1 cellular context compared by ENCODE assay signal in the genomic region with DNA sequence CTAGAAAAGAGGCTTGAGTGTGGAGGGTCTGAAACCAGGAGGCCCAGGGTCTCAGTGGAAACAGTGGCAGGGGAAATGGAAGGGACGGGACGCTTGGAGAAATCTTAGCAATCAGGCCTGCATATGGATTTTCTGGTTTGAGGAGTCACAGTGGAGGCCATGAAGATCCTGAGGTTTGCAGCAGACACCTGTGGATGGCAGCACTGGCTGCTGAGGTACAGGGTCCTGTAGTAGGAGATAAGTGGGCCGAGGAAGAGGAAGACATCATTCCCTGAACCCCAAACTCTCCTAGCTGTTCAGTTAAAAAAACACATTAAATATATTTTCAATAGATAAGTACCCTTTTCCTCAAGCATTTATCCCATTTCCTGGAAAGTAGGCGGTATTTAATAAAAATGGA.
TF ChIP-seq lines count a peak whose summit lies in the region.

No MANE protein-coding gene starts in this region.

TF ChIP-seq in H1, 55 proteins besides CTCF, POLR2A, EP300 and RAD21:
- TF ChIP-seq CBX5 (IDR thresholded peaks at IDR 0.05; ENCODE audit: low read depth, low read length) (no peak), CEBPB (IDR thresholded peaks at IDR 0.05; ENCODE audit: low read depth, low read length) (no peak), SIX5 (IDR thresholded peaks at IDR 0.05; ENCODE audit: low read depth, low read length) (no peak), RNF2 (IDR thresholded peaks at IDR 0.05; ENCODE audit: borderline replicate concordance, low read depth, low read length, missing control alignments, poor library complexity, severe bottlenecking) (no peak), SUZ12 (IDR thresholded peaks at IDR 0.05; ENCODE audit: low read length) (no peak), SIN3A (conservative IDR thresholded peaks at IDR 0.05 in 1 of 2, IDR thresholded peaks at IDR 0.05 in 1 of 2; ENCODE audit: low read depth in 1 of 2, low read length in 2 of 2) (no peak), POU5F1 (IDR thresholded peaks at IDR 0.05; ENCODE audit: low read depth, low read length) (no peak), CBX8 (IDR thresholded peaks at IDR 0.05; ENCODE audit: borderline replicate concordance, low read depth, low read length) (no peak), SAP30 (IDR thresholded peaks at IDR 0.05; ENCODE audit: insufficient read depth, insufficient replicate concordance, low read length) (no peak), NRF1 (IDR thresholded peaks at IDR 0.05; ENCODE audit: low read depth, low read length) (no peak), TCF12 (IDR thresholded peaks at IDR 0.05; ENCODE audit: low read depth, low read length) (no peak), NANOG (IDR thresholded peaks at IDR 0.05; ENCODE audit: insufficient read depth, low read depth, low read length, poor library complexity, severe bottlenecking) (no peak), CREB1 (IDR thresholded peaks at IDR 0.05) (no peak)
TF ChIP-seq in H1: peak in this region for 0.
